ENCODE assay signal across 10 cellular contexts in genomic region chr7:131034166-131034881, GRCh38.
DNase-seq lines count a peak whose midpoint lies in the region; ATAC-seq and TF ChIP-seq lines count a peak whose summit lies in the region.
"Had no signal": no experiment of that assay in that cellular context is flagged by ENCODE, and none has a peak within 500 bp of the region (broad histone marks: within the 10 kb centered on the region; RNA-seq: fewer than 3 reads in every experiment).

No MANE protein-coding gene starts in this region.

- H3K27ac ChIP-seq in right cardiac atrium (ENCODE audit: low read length) (no peak overlapping the region), thyroid gland (peak overlapping the region; percentile 40 to 68 (median 66))

- no peak for TF ChIP-seq CTCF in thyroid gland (IDR thresholded peaks at IDR 0.05)

- H3K27me3 ChIP-seq in right cardiac atrium (ENCODE audit: control insufficient read depth, insufficient read depth) = no peaks in the 10 kb centered on the region
- H3K27me3 ChIP-seq in thyroid gland = no peaks in the 10 kb centered on the region

- 77% methylated on average over 9 of the region's 9 CpGs for WGBS in right cardiac atrium
- WGBS in thyroid gland, 2 donors = 41 to 63% methylated on average over 9 of the region's 9 CpGs

- no peak overlapping the region for H3K4me3 ChIP-seq in right cardiac atrium (ENCODE audit: low read length)
- no peak overlapping the region for H3K4me3 ChIP-seq in thyroid gland (replicated peaks in 1 of 3)

- H3K4me1 ChIP-seq in right cardiac atrium (ENCODE audit: control insufficient read depth, insufficient read depth, low read length) (peaks cover 11% of the 10 kb centered on the region), thyroid gland (peaks cover 67 to 72% of the 10 kb centered on the region in 2 donors)

- H3K36me3 Mint-ChIP-seq in activated naive CD4-positive, alpha-beta T cell treated with anti-CD3 and anti-CD28 coated beads, Interleukin-2, amount 50 U/mL, for 24 hours = peaks cover 13% of the 10 kb centered on the region
- H3K36me3 Mint-ChIP-seq in activated CD4-positive, alpha-beta memory T cell treated with anti-CD3 and anti-CD28 coated beads for 36 hours = peaks cover 30% of the 10 kb centered on the region

- H3K9me3 Mint-ChIP-seq in activated naive CD4-positive, alpha-beta T cell treated with anti-CD3 and anti-CD28 coated beads, Interleukin-2, amount 50 U/mL, for 24 hours = no peaks in the 10 kb centered on the region
- peaks cover 3% of the 10 kb centered on the region for H3K9me3 Mint-ChIP-seq in activated CD4-positive, alpha-beta memory T cell treated with anti-CD3 and anti-CD28 coated beads for 36 hours

- POLR2A ChIA-PET in activated CD4-positive, alpha-beta memory T cell treated with anti-CD3 and anti-CD28 coated beads for 36 hours (lab: Charles Lee) = no interaction called here

- H3K36me3 ChIP-seq in thyroid gland = no peaks in the 10 kb centered on the region

- H3K27me3 Mint-ChIP-seq in activated naive CD4-positive, alpha-beta T cell treated with anti-CD3 and anti-CD28 coated beads, Interleukin-2, amount 50 U/mL, for 24 hours = no peaks in the 10 kb centered on the region
- no peaks in the 10 kb centered on the region for H3K27me3 Mint-ChIP-seq in activated CD4-positive, alpha-beta memory T cell treated with anti-CD3 and anti-CD28 coated beads for 36 hours

- peak overlapping the region; percentile 80 for H3K27ac Mint-ChIP-seq in activated naive CD4-positive, alpha-beta T cell treated with anti-CD3 and anti-CD28 coated beads, Interleukin-2, amount 50 U/mL, for 24 hours
- H3K27ac Mint-ChIP-seq in activated CD4-positive, alpha-beta memory T cell treated with anti-CD3 and anti-CD28 coated beads for 36 hours = peak overlapping the region; percentile 70

- H3K9me3 ChIP-seq in right cardiac atrium (ENCODE audit: control insufficient read depth, low read length) (no peaks in the 10 kb centered on the region), thyroid gland (no peaks in the 10 kb centered on the region)

- CTCF ChIA-PET in activated CD4-positive, alpha-beta memory T cell treated with anti-CD3 and anti-CD28 coated beads for 36 hours (lab: Charles Lee) = interaction anchor here (0.7 to 2.6 kb wide), 2 partner anchors 94 to 137 kb away, joined by 3 to 6 read pairs; no protein-coding TSS in a partner anchor

- DNase-seq in activated naive CD4-positive, alpha-beta T cell (lab: John Stamatoyannopoulos, UW) = no peak
- peak; percentile 54 for DNase-seq in activated CD4-positive, alpha-beta memory T cell treated with anti-CD3 and anti-CD28 coated beads for 36 hours
- DNase-seq in right cardiac atrium (peak; percentile 35 to 59 (median 49)), thyroid gland (peak; percentile 82 to 91)
- DNase-seq: foreskin melanocyte; stimulated activated CD4-positive, alpha-beta T cell treated with anti-CD3 and anti-CD28 coated beads, Interleukin-4, amount 100 ng/mL, for 24 hours had no signal

- H3K4me1 Mint-ChIP-seq in activated naive CD4-positive, alpha-beta T cell treated with anti-CD3 and anti-CD28 coated beads, Interleukin-2, amount 50 U/mL, for 24 hours = peaks cover 89% of the 10 kb centered on the region
- peaks cover 88% of the 10 kb centered on the region for H3K4me1 Mint-ChIP-seq in activated CD4-positive, alpha-beta memory T cell treated with anti-CD3 and anti-CD28 coated beads for 36 hours (ENCODE audit: low read depth)

- ATAC-seq in right cardiac atrium = peak; percentile 36 to 38
- ATAC-seq in GM19463 (IDR thresholded peaks at IDR 0.05; ENCODE audit: unreplicated experiment) = no peak
- no peak for ATAC-seq in HG02642 (IDR thresholded peaks at IDR 0.05; ENCODE audit: poor library complexity, unreplicated experiment)
- no peak for ATAC-seq in GM18909 (IDR thresholded peaks at IDR 0.05; ENCODE audit: poor library complexity, unreplicated experiment)

- peak overlapping the region; percentile 63 for H3K4me3 Mint-ChIP-seq in activated naive CD4-positive, alpha-beta T cell treated with anti-CD3 and anti-CD28 coated beads, Interleukin-2, amount 50 U/mL, for 24 hours
- no peak overlapping the region for H3K4me3 Mint-ChIP-seq in activated CD4-positive, alpha-beta memory T cell treated with anti-CD3 and anti-CD28 coated beads for 36 hours

- TF ChIP-seq POLR2A in thyroid gland (IDR thresholded peaks at IDR 0.05) = no peak

- intact Hi-C loops in activated CD4-positive, alpha-beta memory T cell treated with anti-CD3 and anti-CD28 coated beads for 36 hours (cut with micrococcal nuclease) = loop anchor here (5.0 kb wide), 2 partner anchors 37 to 197 kb away; no protein-coding TSS in a partner anchor
- intact Hi-C loops in right cardiac atrium (cut with DNase I) (no loop called here), thyroid gland (cut with DNase I) (no loop called here)

Comparison
In these comparisons a context has a peak if more than half of its experiments do, and no peak if none do; other contexts are left out.
1. DNase-seq: peak in activated CD4-positive, alpha-beta memory T cell treated with anti-CD3 and anti-CD28 coated beads for 36 hours (single experiment), right cardiac atrium (3 of 3) and thyroid gland (2 of 2); none in activated naive CD4-positive, alpha-beta T cell (0 of 4).
2. ATAC-seq: peak in right cardiac atrium (2 of 2); none in GM19463 (single experiment), HG02642 (single experiment) and GM18909 (single experiment).